ENCODE assay signal across 8 cellular contexts in genomic region chr3:187739561-187740445, GRCh38. TPM values are rescaled to one million over a fixed set of nuclear protein-coding genes. Genes with fewer than 3 reads are reported as not detected.
DNase-seq lines count a peak whose midpoint lies in the region; FAIRE-seq and TF ChIP-seq lines count a peak whose summit lies in the region.

No MANE protein-coding gene starts in this region.

- H3K36me3 ChIP-seq in neural progenitor cell = no peaks in the 10 kb centered on the region
- H3K36me3 ChIP-seq in suprapubic skin = no peaks in the 10 kb centered on the region

- peak in 1 of 2 donors; percentile 56 for TF ChIP-seq POLR2A in suprapubic skin (IDR thresholded peaks at IDR 0.05)

- WGBS in suprapubic skin = under 1% methylated on average over 31 of the region's 58 CpGs

- TF ChIP-seq CTCF in neural progenitor cell (IDR thresholded peaks at IDR 0.05) = peak; percentile 96
- peak; percentile 98 to 100 for TF ChIP-seq CTCF in suprapubic skin (IDR thresholded peaks at IDR 0.05)

- peak; percentile 35 for DNase-seq in NCI-H510A treated with DMSO at 0.1 percent for 48 hours (lab: John Stamatoyannopoulos, UW)
- no peak for DNase-seq in NCI-H510A (lab: John Stamatoyannopoulos, UW)
- DNase-seq in HPDE6-E6E7 (ENCODE audit: extremely low spot score) = peak; percentile 45
- DNase-seq in RPMI7951 (ENCODE audit: low read depth) = peak; percentile 83
- peak; percentile 80 for DNase-seq in activated naive CD4-positive, alpha-beta T cell treated with anti-CD3 and anti-CD28 coated beads, Interleukin-2, amount 10 ng/mL, durations not matched to agents 7 days and 5 days
- peak; percentile 65 to 68 for DNase-seq in frontal cortex (ENCODE audit: low spot score in 2 of 2)
- DNase-seq in neural progenitor cell (ENCODE audit: low spot score) = peak; percentile 89
- peak; percentile 92 to 93 for DNase-seq in suprapubic skin (ENCODE audit: low spot score in 2 of 2)

- H4K20me1 ChIP-seq in neural progenitor cell (ENCODE audit: low read depth) = peaks cover 52% of the 10 kb centered on the region

- H3K4me1 Mint-ChIP-seq in activated naive CD4-positive, alpha-beta T cell treated with anti-CD3 and anti-CD28 coated beads, Interleukin-2, amount 10 ng/mL, durations not matched to agents 7 days and 5 days = peaks cover 53% of the 10 kb centered on the region
- peaks cover 53% of the 10 kb centered on the region for H3K4me1 Mint-ChIP-seq in neural progenitor cell

- H3K27me3 ChIP-seq in neural progenitor cell (peaks cover 31% of the 10 kb centered on the region), suprapubic skin (no peaks in the 10 kb centered on the region)

- no peak overlapping the region for H3K9ac ChIP-seq in neural progenitor cell

- peak overlapping the region; percentile 95 for H3K4me2 ChIP-seq in neural progenitor cell

- no peaks in the 10 kb centered on the region for H3K9me3 Mint-ChIP-seq in activated naive CD4-positive, alpha-beta T cell treated with anti-CD3 and anti-CD28 coated beads, Interleukin-2, amount 10 ng/mL, durations not matched to agents 7 days and 5 days
- no peaks in the 10 kb centered on the region for H3K9me3 Mint-ChIP-seq in neural progenitor cell

- H3K4me1 ChIP-seq in neural progenitor cell (peaks cover 9% of the 10 kb centered on the region), suprapubic skin (peaks cover 61% of the 10 kb centered on the region)

- no peak for FAIRE-seq in frontal cortex (lab: Jason Lieb, UNC)

- peaks cover 29% of the 10 kb centered on the region for H3K79me2 ChIP-seq in neural progenitor cell (ENCODE audit: low read depth)

- H3K4me3 ChIP-seq in neural progenitor cell (peak overlapping the region; percentile 62), suprapubic skin (peak overlapping the region; percentile 93)

- peaks cover 13% of the 10 kb centered on the region for H3K27me3 Mint-ChIP-seq in activated naive CD4-positive, alpha-beta T cell treated with anti-CD3 and anti-CD28 coated beads, Interleukin-2, amount 10 ng/mL, durations not matched to agents 7 days and 5 days
- H3K27me3 Mint-ChIP-seq in neural progenitor cell (ENCODE audit: insufficient read depth, low read depth) = peaks cover 5% of the 10 kb centered on the region

- H2AFZ ChIP-seq in neural progenitor cell (replicated peaks) = peak overlapping the region; percentile 61

- H3K27ac Mint-ChIP-seq in activated naive CD4-positive, alpha-beta T cell treated with anti-CD3 and anti-CD28 coated beads, Interleukin-2, amount 10 ng/mL, durations not matched to agents 7 days and 5 days = peak overlapping the region; percentile 100
- peak overlapping the region; percentile 94 for H3K27ac Mint-ChIP-seq in neural progenitor cell

- H3K27ac ChIP-seq in neural progenitor cell = no peak overlapping the region
- peak overlapping the region; percentile 100 for H3K27ac ChIP-seq in suprapubic skin

- peak; percentile 55 for TF ChIP-seq EP300 in suprapubic skin (IDR thresholded peaks at IDR 0.05)

- CTCF ChIA-PET in activated naive CD4-positive, alpha-beta T cell treated with anti-CD3 and anti-CD28 coated beads, Interleukin-2, amount 10 ng/mL, durations not matched to agents 7 days and 5 days (lab: Charles Lee) = interaction anchor here (0.6 to 5.1 kb wide), 77 partner anchors 8 to 1417 kb away, joined by 3 to 331 read pairs (median 4); partner anchors contain the start of genes LPP and RTP4

- H3K9me3 ChIP-seq in neural progenitor cell (ENCODE audit: low read depth) = no peaks in the 10 kb centered on the region
- H3K9me3 ChIP-seq in suprapubic skin = no peaks in the 10 kb centered on the region

- peaks cover 22% of the 10 kb centered on the region for H3K36me3 Mint-ChIP-seq in activated naive CD4-positive, alpha-beta T cell treated with anti-CD3 and anti-CD28 coated beads, Interleukin-2, amount 10 ng/mL, durations not matched to agents 7 days and 5 days
- H3K36me3 Mint-ChIP-seq in neural progenitor cell = no peaks in the 10 kb centered on the region

- H3K4me3 Mint-ChIP-seq in activated naive CD4-positive, alpha-beta T cell treated with anti-CD3 and anti-CD28 coated beads, Interleukin-2, amount 10 ng/mL, durations not matched to agents 7 days and 5 days = peak overlapping the region; percentile 99
- peak overlapping the region; percentile 95 for H3K4me3 Mint-ChIP-seq in neural progenitor cell

- H3F3A ChIP-seq in neural progenitor cell (ENCODE audit: low read depth) = peaks cover 39% of the 10 kb centered on the region

RNA-seq across cellular contexts. Expression of gene BCL6, which starts 5.5 kb away (rescaled TPM):
- total RNA-seq in RPMI7951 (2014; rRNA removed; shearing (Covaris generic)) = 5.8 and 10.1 TPM in 2 replicates
- total RNA-seq in frontal cortex = 16.7 TPM
- 14.2 and 20.3 TPM in 2 replicates for total RNA-seq in neural progenitor cell (ENCODE audit: low replicate concordance)
- 100 to 1,000 TPM; 203 to 661 (median 285) TPM for total RNA-seq in suprapubic skin

RNA-seq across cellular contexts. Expression of gene RTP2, which starts 37.4 kb away (rescaled TPM):
- total RNA-seq in RPMI7951 (2014; rRNA removed; shearing (Covaris generic)) = not detected in 2 replicates
- total RNA-seq in frontal cortex (not detected), neural progenitor cell (ENCODE audit: low replicate concordance) (not detected in 2 replicates), suprapubic skin (not detected)
